Comparison of ENCODE assay signal across 38 cellular contexts in the genomic region with DNA sequence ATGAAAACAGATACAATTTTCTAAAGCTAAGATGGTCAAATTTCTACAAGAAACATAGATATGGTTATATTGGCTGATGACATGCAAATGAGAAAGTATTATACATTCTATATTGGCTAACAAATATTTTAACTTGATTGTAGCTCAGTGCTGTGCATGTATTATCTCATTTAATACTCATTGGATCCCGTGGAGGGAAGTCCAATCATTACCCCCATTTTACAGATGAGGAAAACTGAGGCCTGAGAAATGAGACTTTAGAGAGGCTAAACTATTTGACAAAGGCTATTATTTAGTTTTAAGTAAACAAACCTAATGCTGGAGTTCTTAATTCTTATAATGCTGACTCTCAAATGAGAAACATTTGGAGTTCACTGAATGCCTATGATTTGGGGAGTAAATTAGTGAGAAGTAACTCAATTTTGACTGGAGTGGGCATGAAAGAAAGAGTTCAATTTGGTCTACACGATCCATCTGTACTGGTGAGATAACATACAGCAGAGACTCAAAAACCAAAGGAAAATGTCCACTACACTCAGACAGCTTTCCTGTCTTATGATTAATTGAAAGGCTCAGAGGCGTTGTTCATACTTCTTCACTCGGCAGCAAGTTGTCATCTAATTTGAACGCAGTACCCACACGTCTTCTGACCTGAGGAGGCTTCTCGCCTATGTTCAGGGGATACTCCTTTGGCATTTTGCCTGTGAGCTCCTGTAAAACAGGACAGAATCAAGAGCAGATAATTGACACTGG.
"Had no signal": no experiment of that assay in that cellular context is flagged by ENCODE, and none has a peak within 500 bp of the region (broad histone marks: within the 10 kb centered on the region; RNA-seq: fewer than 3 reads in every experiment).

No MANE protein-coding gene starts in this region.

- H3K4me1 ChIP-seq: Peyer's patch, SJSA1 had no signal

- H3K36me3 ChIP-seq: MG63, SJSA1 had no signal

- H3K27me3 Mint-ChIP-seq: activated CD4-positive, alpha-beta memory T cell treated with anti-CD3 and anti-CD28 coated beads for 36 hours; activated naive CD8-positive, alpha-beta T cell; brain had no signal

- H3K27ac ChIP-seq: Peyer's patch, SJSA1, VCaP had no signal

- H3K27ac Mint-ChIP-seq: activated B cell treated with CpG ODN at 0.5 μM for 24 hours; activated CD4-positive, alpha-beta memory T cell treated with anti-CD3 and anti-CD28 coated beads for 36 hours; activated naive CD8-positive, alpha-beta T cell; activated naive CD8-positive, alpha-beta T cell treated with anti-CD3 and anti-CD28 coated beads, Interleukin-2, amount 50 U/mL, for 24 hours; activated T-helper 2 cell treated with anti-CD3 and anti-CD28 coated beads, Interferon-gamma antibody, Interleukin-2, Interleukin-4, amounts not matched to agents 10 μg/mL and 5 μg/mL and 100 μg/mL, durations not matched to agents 14 hours and 24 hours and 36 hours; brain had no signal

- H3K4me3 ChIP-seq: MG63, Peyer's patch, SJSA1 had no signal

- H3K9me3 ChIP-seq: MG63, Peyer's patch, SJSA1, SK-N-SH had no signal

- H3K27me3 ChIP-seq: MG63, Peyer's patch, SJSA1 had no signal

- H3K9me3 Mint-ChIP-seq: activated B cell treated with CpG ODN at 0.5 μM for 24 hours; activated CD4-positive, alpha-beta memory T cell treated with anti-CD3 and anti-CD28 coated beads for 36 hours; activated naive CD8-positive, alpha-beta T cell treated with anti-CD3 and anti-CD28 coated beads, Interleukin-2, amount 50 U/mL, for 24 hours; activated T-cell treated with anti-CD3 and anti-CD28 coated beads, Interleukin-2, amount 50 U/mL, for 72 hours; activated T-helper 2 cell treated with anti-CD3 and anti-CD28 coated beads, Interferon-gamma antibody, Interleukin-2, Interleukin-4, amounts not matched to agents 10 μg/mL and 5 μg/mL and 100 μg/mL, durations not matched to agents 14 hours and 24 hours and 36 hours; brain had no signal

- H3K4me3 Mint-ChIP-seq: activated B cell treated with CpG ODN at 0.5 μM for 24 hours; activated CD4-positive, alpha-beta memory T cell treated with anti-CD3 and anti-CD28 coated beads for 36 hours; activated naive CD8-positive, alpha-beta T cell; activated naive CD8-positive, alpha-beta T cell treated with anti-CD3 and anti-CD28 coated beads, Interleukin-2, amount 50 U/mL, for 24 hours; brain had no signal

- DNase-seq: activated B cell treated with CpG ODN at 0.5 μM for 24 hours; activated CD4-positive, alpha-beta memory T cell treated with anti-CD3 and anti-CD28 coated beads for 36 hours; activated CD4-positive, alpha-beta T cell treated with anti-CD3 and anti-CD28 coated beads for 4 hours; activated CD4-positive, alpha-beta T cell treated with anti-CD3 and anti-CD28 coated beads, Interleukin-2, amount 50 U/mL, for 1 hour; activated CD4-positive, CD25-positive, alpha-beta regulatory T cell treated with anti-CD3 and anti-CD28 coated beads, Interleukin-2, amount 50 U/mL, for 72 hours; activated gamma-delta T cell; activated naive CD4-positive, alpha-beta T cell treated with Interleukin-2 at 50 U/mL for 16 hours; activated naive CD8-positive, alpha-beta T cell treated with anti-CD3 and anti-CD28 coated beads, Interleukin-2, amount 50 U/mL, for 24 hours; activated T-cell treated with anti-CD3 and anti-CD28 coated beads, Interleukin-2, amount 50 U/mL, for 1 hour; activated T-cell treated with anti-CD3 and anti-CD28 coated beads, Interleukin-2, amount 50 U/mL, for 72 hours; anterior cingulate cortex; caudate nucleus; cerebellar nuclear complex; Kasumi-1; KG1; MG63; NCI-H1048; NCI-H1105 treated with DMSO at 0.1 percent for 48 hours; NCI-H1436 treated with DMSO at 0.1 percent for 48 hours; NCI-H187; NCI-H2029 treated with DMSO at 0.1 percent for 48 hours; NCI-H2107; NCI-H2171; NCI-H510A; NCI-H526; NCI-H748 treated with DMSO at 0.1 percent for 48 hours; NK-92 treated with Interleukin-12 subunit alpha and Interleukin-12 subunit beta, amount 100 ng/mL, for 24 hours; PC-3; Peyer's patch; RPMI8226; SHP77 treated with DMSO at 0.1 percent for 48 hours; SK-N-SH; T1000 had no signal

- ATAC-seq: activated naive CD8-positive, alpha-beta T cell treated with anti-CD3 and anti-CD28 coated beads, Interleukin-2, amount 50 U/mL, for 24 hours; activated T-cell treated with anti-CD3 and anti-CD28 coated beads, Interleukin-2, amount 50 U/mL, for 72 hours; PC-3 had no signal
